ENCODE assay signal across 9 cellular contexts in genomic region chr9:36091028-36091953, GRCh38. TPM values are rescaled to one million over a fixed set of nuclear protein-coding genes. Genes with fewer than 3 reads are reported as not detected.
DNase-seq lines count a peak whose midpoint lies in the region; ATAC-seq and TF ChIP-seq lines count a peak whose summit lies in the region.
"Had no signal": no experiment of that assay in that cellular context is flagged by ENCODE, and none has a peak within 500 bp of the region (broad histone marks: within the 10 kb centered on the region; RNA-seq: fewer than 3 reads in every experiment).

No MANE protein-coding gene starts in this region.

- H3K4me3 Mint-ChIP-seq in progenitor cell of endocrine pancreas (ENCODE audit: low read depth) = no peak overlapping the region

- no peaks in the 10 kb centered on the region for H3K27me3 ChIP-seq in fibroblast of lung (ENCODE audit: control insufficient read depth, insufficient read depth, low read length)

- H3K4me3 ChIP-seq in fibroblast of lung (replicated peaks in 1 of 4; ENCODE audit: control extremely low read depth in 1 of 4, insufficient read depth in 1 of 4, low read depth in 3 of 4, low read length in 4 of 4) = no peak overlapping the region

- no peaks in the 10 kb centered on the region for H3K9me3 ChIP-seq in fibroblast of lung (ENCODE audit: control insufficient read depth, insufficient read depth, low read depth, low read length)

- H3K9me3 Mint-ChIP-seq in progenitor cell of endocrine pancreas (ENCODE audit: low read depth) = no peaks in the 10 kb centered on the region

- H3K27ac ChIP-seq in fibroblast of lung (ENCODE audit: insufficient read depth, low read length) = peak overlapping the region; percentile 72

- peaks cover 5% of the 10 kb centered on the region for H3K36me3 ChIP-seq in fibroblast of lung (ENCODE audit: control insufficient read depth, insufficient read depth, low read length)

- H3K79me2 ChIP-seq in fibroblast of lung (ENCODE audit: control insufficient read depth, insufficient read depth, low read length) = no peaks in the 10 kb centered on the region

- peaks cover 14% of the 10 kb centered on the region for H3K36me3 Mint-ChIP-seq in progenitor cell of endocrine pancreas (ENCODE audit: insufficient read depth)

- no peak overlapping the region for H2AFZ ChIP-seq in fibroblast of lung (ENCODE audit: low read length)

- H3K27me3 Mint-ChIP-seq in progenitor cell of endocrine pancreas = no peaks in the 10 kb centered on the region

- TF ChIP-seq CTCF in fibroblast of lung (conservative IDR thresholded peaks at IDR 0.05 in 1 of 2, IDR thresholded peaks at IDR 0.05 in 1 of 2; ENCODE audit: low read depth in 1 of 2, low read length in 2 of 2) (peak in 1 of 2 donors; percentile 7), progenitor cell of endocrine pancreas (IDR thresholded peaks at IDR 0.05; ENCODE audit: unreplicated experiment) (no peak)

- peak; percentile 58 for DNase-seq in GM03348 (ENCODE audit: low spot score)
- peak; percentile 26 for DNase-seq in RPMI7951 (ENCODE audit: low read depth)
- peak; percentile 63 to 90 for DNase-seq in fibroblast of lung (ENCODE audit: low read depth in 2 of 2)
- DNase-seq in progenitor cell of endocrine pancreas (ENCODE audit: low spot score, unreplicated experiment) = no peak
- DNase-seq in CD1c-positive myeloid dendritic cell (ENCODE audit: extremely low spot score) = no peak
- DNase-seq in Kasumi-1 (lab: John Stamatoyannopoulos, UW) = no peak
- no peak for DNase-seq in activated naive CD4-positive, alpha-beta T cell treated with Interleukin-2 at 50 U/mL for 16 hours
- DNase-seq: NCI-H1436 treated with DMSO at 0.1 percent for 48 hours had no signal

- peak overlapping the region; percentile 6 for H3K27ac Mint-ChIP-seq in progenitor cell of endocrine pancreas

- ATAC-seq in HG02588 (IDR thresholded peaks at IDR 0.05; ENCODE audit: unreplicated experiment) = no peak

- H3K4me1 Mint-ChIP-seq in progenitor cell of endocrine pancreas (ENCODE audit: low read depth) = peaks cover 3% of the 10 kb centered on the region

- H3K4me1 ChIP-seq in fibroblast of lung (ENCODE audit: control insufficient read depth, extremely low read depth, insufficient read depth, low read length) = peaks cover 14% of the 10 kb centered on the region

- H3K9ac ChIP-seq in fibroblast of lung (ENCODE audit: insufficient read depth, low read length) = no peak overlapping the region

- no peaks in the 10 kb centered on the region for H4K20me1 ChIP-seq in fibroblast of lung (ENCODE audit: control insufficient read depth, extremely low read depth, insufficient read depth, low read length)

- peak overlapping the region; percentile 55 for H3K4me2 ChIP-seq in fibroblast of lung (ENCODE audit: extremely low read depth, insufficient read depth, low read length)

RNA-seq across cellular contexts. Expression of gene GLIPR2, which starts 45.2 kb away (rescaled TPM):
- 7.2 and 9.3 TPM in 2 replicates for total RNA-seq in RPMI7951 (2014; rRNA removed; shearing (Covaris generic))
- 40.0 and 47.8 TPM in 2 replicates for total RNA-seq in fibroblast of lung
- polyA plus RNA-seq in fibroblast of lung = 57.8 and 108 TPM in 2 replicates
- 44.5 and 88.5 TPM in 2 replicates for polyA plus RNA-seq in fibroblast of lung (2012)
- polyA minus RNA-seq in fibroblast of lung (ENCODE audit: low replicate concordance) = 40.5 and 42.1 TPM in 2 replicates
- total RNA-seq in progenitor cell of endocrine pancreas = 7.3 TPM in 2 replicates

RNA-seq across cellular contexts. Expression of gene RECK, which starts 54.6 kb away (rescaled TPM):
- 12.4 and 12.9 TPM in 2 replicates for total RNA-seq in RPMI7951 (2014; rRNA removed; shearing (Covaris generic))
- total RNA-seq in fibroblast of lung (43.1 and 98.4 TPM in 2 replicates), progenitor cell of endocrine pancreas (6.9 and 7.1 TPM in 2 replicates)
- polyA plus RNA-seq in fibroblast of lung = 108 and 212 TPM in 2 replicates
- 55.3 and 111 TPM in 2 replicates for polyA plus RNA-seq in fibroblast of lung (2012)
- polyA minus RNA-seq in fibroblast of lung (ENCODE audit: low replicate concordance) = 49.6 and 82.2 TPM in 2 replicates

Comparison
In these comparisons a context has a peak if more than half of its experiments do, and no peak if none do; other contexts are left out.
1. DNase-seq: peak in GM03348 (single experiment), RPMI7951 (single experiment) and fibroblast of lung (2 of 2); none in progenitor cell of endocrine pancreas (single experiment), CD1c-positive myeloid dendritic cell (single experiment), Kasumi-1 (0 of 2) and activated naive CD4-positive, alpha-beta T cell treated with Interleukin-2 at 50 U/mL for 16 hours (single experiment).